Comparison of ENCODE assay signal across 1 cellular context in the genomic region with DNA sequence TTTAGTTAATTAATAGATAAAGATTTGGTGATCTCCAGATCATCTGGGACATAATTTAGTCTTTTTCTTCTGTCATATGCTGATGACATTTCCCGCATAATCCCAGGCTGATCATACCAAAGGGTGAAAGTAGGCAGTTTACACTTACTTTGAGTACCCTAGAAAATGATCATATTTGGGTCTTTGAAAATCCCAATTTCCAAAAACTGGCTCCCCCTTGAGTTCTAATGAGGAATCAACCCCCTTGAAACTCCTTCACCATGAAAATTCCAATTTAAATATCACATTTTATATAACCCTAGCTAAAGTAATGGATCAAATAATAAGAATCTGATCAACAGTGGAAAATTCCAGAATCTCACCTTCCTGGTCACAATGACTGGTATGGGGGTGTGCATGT.
TF ChIP-seq lines count a peak whose summit lies in the region.

No MANE protein-coding gene starts in this region.

TF ChIP-seq in WTC11, 78 proteins besides CTCF, POLR2A, EP300 and RAD21 (continued from another document):
- no peak for TF ChIP-seq ZNF425 (CRISPR knock-in tag; conservative IDR thresholded peaks at IDR 0.05)
- TF ChIP-seq ZNF263 (CRISPR knock-in tag; IDR thresholded peaks at IDR 0.05; ENCODE audit: low read depth): no peak
- no peak for TF ChIP-seq GRHL2 (CRISPR knock-in tag; IDR thresholded peaks at IDR 0.05; ENCODE audit: insufficient replicate concordance, severe bottlenecking)
- no peak for TF ChIP-seq ZBTB43 (CRISPR knock-in tag; IDR thresholded peaks at IDR 0.05)
- no peak for TF ChIP-seq MYBL2 (CRISPR knock-in tag; IDR thresholded peaks at IDR 0.05)
- TF ChIP-seq OVOL2 (CRISPR knock-in tag; IDR thresholded peaks at IDR 0.05; ENCODE audit: borderline replicate concordance): no peak
- no peak for TF ChIP-seq PRRX2 (CRISPR knock-in tag; IDR thresholded peaks at IDR 0.05)
TF ChIP-seq in WTC11: peak in this region for 0.
